17 cellular contexts compared by ENCODE assay signal in the genomic region with DNA sequence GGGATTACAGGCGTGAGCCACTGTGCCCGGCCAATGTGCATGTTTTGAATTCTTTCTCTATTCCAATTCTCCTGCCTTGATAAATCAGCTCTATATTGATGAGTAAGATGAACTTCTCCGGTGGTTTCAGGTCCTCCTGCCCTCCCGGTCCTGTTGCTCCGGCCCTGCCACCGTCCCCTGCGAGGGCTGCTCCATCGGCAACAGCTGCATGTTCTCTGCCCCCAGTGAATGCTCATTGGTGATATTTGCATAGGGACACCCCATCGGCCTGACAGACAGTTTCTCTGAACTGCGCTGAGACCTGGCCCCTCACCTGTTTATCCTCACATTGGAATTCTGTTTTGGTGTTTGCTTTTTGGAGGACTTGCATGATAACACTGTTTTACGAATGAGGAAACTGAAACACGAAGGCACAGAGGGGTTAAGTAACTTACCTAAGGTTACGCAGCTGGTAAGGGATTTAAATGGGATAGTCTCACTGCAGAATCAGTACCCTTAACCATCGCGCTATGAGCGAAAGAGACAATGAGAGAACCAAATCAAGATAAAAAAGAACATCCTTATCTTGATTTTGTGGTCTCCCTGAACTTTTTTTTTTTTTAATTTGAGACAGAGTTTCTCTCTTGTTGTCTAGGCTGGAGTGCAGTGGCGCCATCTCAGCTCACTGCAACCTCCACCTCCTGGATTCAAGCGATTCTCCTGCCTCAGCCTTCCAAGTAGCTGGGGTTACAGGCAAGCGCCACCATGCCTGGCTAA. TPM values are rescaled to one million over a fixed set of nuclear protein-coding genes. Genes with fewer than 3 reads are reported as not detected.
A peak's percentile ranks its signal among the peaks of the same experiment; 100 is the strongest.
DNase-seq lines count a peak whose midpoint lies in the region; ATAC-seq and TF ChIP-seq lines count a peak whose summit lies in the region.
"Had no signal": no experiment of that assay in that cellular context is flagged by ENCODE, and none has a peak within 500 bp of the region (broad histone marks: within the 10 kb centered on the region; RNA-seq: fewer than 3 reads in every experiment).

No MANE protein-coding gene starts in this region.

- peak; percentile 6 for DNase-seq in activated CD4-positive, alpha-beta T cell treated with anti-CD3 and anti-CD28 coated beads, Interleukin-2, amount 50 U/mL, for 1 hour
- no peak for DNase-seq in activated CD4-positive, alpha-beta T cell treated with anti-CD3 and anti-CD28 coated beads for 4 hours
- DNase-seq in CD4-positive, alpha-beta T cell = peak in 2 of 10 experiments; percentile 8 to 11
- DNase-seq in T-cell = peak in 2 of 34 experiments; percentile 11 to 23
- peak in 5 of 9 donors; percentile 38 to 57 (median 53) for DNase-seq in naive thymus-derived CD4-positive, alpha-beta T cell
- DNase-seq in osteoblast (ENCODE audit: insufficient read length, low spot score, missing footprints) = no peak
- no peak for DNase-seq in NCI-H1436 (lab: John Stamatoyannopoulos, UW)
- no peak for DNase-seq in cerebellar cortex (ENCODE audit: low spot score)
- DNase-seq: NCI-H1048; NK-92 treated with Interleukin-12 subunit alpha and Interleukin-12 subunit beta, amount 100 ng/mL, for 24 hours; stimulated activated CD4-positive, alpha-beta T cell treated with anti-CD3 and anti-CD28 coated beads, Interleukin-4, amount 100 ng/mL, for 1 hour had no signal

- POLR2A ChIA-PET in CD4-positive, alpha-beta T cell (lab: Charles Lee) = interaction anchor here (0.6 to 1.4 kb wide), 5 partner anchors 12 to 769 kb away, joined by 3 to 13 read pairs (median 6); a partner anchor contains a TSS
- POLR2A ChIA-PET in T-cell (lab: Charles Lee) = interaction anchor here in 1 of 2 donors (0.5 to 0.8 kb wide), 4 partner anchors 31 to 730 kb away, joined by 3 to 7 read pairs (median 5); a partner anchor contains a TSS
- POLR2A ChIA-PET in naive thymus-derived CD4-positive, alpha-beta T cell (lab: Charles Lee) = interaction anchor here (0.6 to 1.4 kb wide), 3 partner anchors 12 to 191 kb away, joined by 3 to 5 read pairs (median 4); no protein-coding TSS in a partner anchor

- H3K27ac Mint-ChIP-seq in CD4-positive, alpha-beta T cell = no peak overlapping the region
- H3K27ac Mint-ChIP-seq in T-cell = peak overlapping the region; percentile 29 to 47
- H3K27ac Mint-ChIP-seq in naive thymus-derived CD4-positive, alpha-beta T cell = peak overlapping the region in 7 of 9 donors; percentile 15 to 85 (median 47)

- H3K4me1 ChIP-seq in naive thymus-derived CD4-positive, alpha-beta T cell (ENCODE audit: control insufficient read depth in 2 of 2, insufficient read depth in 2 of 2, low read length in 2 of 2) = peaks cover 6 to 17% of the 10 kb centered on the region in 2 donors
- peaks cover 5% of the 10 kb centered on the region for H3K4me1 ChIP-seq in osteoblast (ENCODE audit: insufficient read depth, low read length)
- H3K4me1 ChIP-seq: uterus had no signal

- no peaks in the 10 kb centered on the region for H3K27me3 Mint-ChIP-seq in CD4-positive, alpha-beta T cell
- no peaks in the 10 kb centered on the region for H3K27me3 Mint-ChIP-seq in T-cell
- peaks cover 0 to 8% (median 0%) of the 10 kb centered on the region in 5 donors for H3K27me3 Mint-ChIP-seq in naive thymus-derived CD4-positive, alpha-beta T cell

- H3K27ac ChIP-seq in CD4-positive, alpha-beta T cell (ENCODE audit: low read depth, low read length) = no peak overlapping the region
- no peak overlapping the region for H3K27ac ChIP-seq in naive thymus-derived CD4-positive, alpha-beta T cell (ENCODE audit: low read depth, low read length)
- no peak overlapping the region for H3K27ac ChIP-seq in osteoblast (ENCODE audit: low read depth, low read length)
- H3K27ac ChIP-seq: esophagus muscularis mucosa, gastroesophageal sphincter, uterus had no signal

- intact Hi-C loops in CD4-positive, alpha-beta T cell (cut with DNase I, micrococcal nuclease) = loop anchor here (1.0 to 10.0 kb wide), 9 partner anchors 46 to 843 kb away; a partner anchor contains a TSS
- intact Hi-C loops in naive thymus-derived CD4-positive, alpha-beta T cell (cut with micrococcal nuclease) = loop anchor here (1.0 to 2.0 kb wide), 6 partner anchors 239 to 698 kb away; a partner anchor contains a TSS

- peaks cover 10% of the 10 kb centered on the region for H3K36me3 Mint-ChIP-seq in CD4-positive, alpha-beta T cell (ENCODE audit: low read depth)
- peaks cover 4% of the 10 kb centered on the region for H3K36me3 Mint-ChIP-seq in T-cell
- H3K36me3 Mint-ChIP-seq in naive thymus-derived CD4-positive, alpha-beta T cell = peaks cover under 1 to 7% (median 5%) of the 10 kb centered on the region in 5 donors

- CTCF ChIA-PET in CD4-positive, alpha-beta T cell (lab: Charles Lee) = interaction anchor here (0.8 to 2.3 kb wide), 7 partner anchors 21 to 467 kb away, joined by 3 to 9 read pairs (median 7); a partner anchor contains a TSS
- CTCF ChIA-PET in T-cell (lab: Charles Lee) = interaction anchor here (0.6 to 2.7 kb wide), 20 partner anchors 31 to 1979 kb away, joined by 3 to 13 read pairs (median 4); a partner anchor contains a TSS
- CTCF ChIA-PET in naive thymus-derived CD4-positive, alpha-beta T cell (lab: Charles Lee) = interaction anchor here (0.5 to 2.2 kb wide), 13 partner anchors 10 to 698 kb away, joined by 3 to 8 read pairs (median 3); no protein-coding TSS in a partner anchor

- H3K79me2 ChIP-seq in osteoblast (ENCODE audit: insufficient read depth, low read length) = no peaks in the 10 kb centered on the region

- no peaks in the 10 kb centered on the region for H4K20me1 ChIP-seq in osteoblast (ENCODE audit: insufficient read depth, low read length)

- H3K9me3 Mint-ChIP-seq in CD4-positive, alpha-beta T cell = peaks cover 5% of the 10 kb centered on the region
- peaks cover 4 to 12% (median 8%) of the 10 kb centered on the region in 3 donors for H3K9me3 Mint-ChIP-seq in T-cell
- H3K9me3 Mint-ChIP-seq in naive thymus-derived CD4-positive, alpha-beta T cell = peaks cover 3 to 16% (median 13%) of the 10 kb centered on the region in 11 donors

- H3K27me3 ChIP-seq in CD4-positive, alpha-beta T cell (ENCODE audit: control insufficient read depth, insufficient read depth, low read length) = no peaks in the 10 kb centered on the region
- no peaks in the 10 kb centered on the region for H3K27me3 ChIP-seq in naive thymus-derived CD4-positive, alpha-beta T cell (ENCODE audit: control insufficient read depth in 2 of 2, insufficient read depth in 2 of 2, low read length in 2 of 2)
- H3K27me3 ChIP-seq in osteoblast (ENCODE audit: insufficient read depth, low read length) = no peaks in the 10 kb centered on the region
- H3K27me3 ChIP-seq: gastroesophageal sphincter, uterus had no signal

- H3K9me3 ChIP-seq in CD4-positive, alpha-beta T cell (ENCODE audit: control insufficient read depth, low read length) = no peaks in the 10 kb centered on the region
- H3K9me3 ChIP-seq in naive thymus-derived CD4-positive, alpha-beta T cell (ENCODE audit: control insufficient read depth in 2 of 3, low read length in 3 of 3) = peaks cover 0 to 6% (median 0%) of the 10 kb centered on the region in 3 experiments
- H3K9me3 ChIP-seq in osteoblast (ENCODE audit: low read depth, low read length) = no peaks in the 10 kb centered on the region
- H3K9me3 ChIP-seq: esophagus muscularis mucosa, gastroesophageal sphincter, uterus had no signal

- peaks cover 40% of the 10 kb centered on the region for H3K4me1 Mint-ChIP-seq in CD4-positive, alpha-beta T cell (ENCODE audit: low read depth)
- H3K4me1 Mint-ChIP-seq in T-cell = peaks cover 28 to 35% (median 29%) of the 10 kb centered on the region in 3 donors
- H3K4me1 Mint-ChIP-seq in naive thymus-derived CD4-positive, alpha-beta T cell = peaks cover 11 to 41% (median 30%) of the 10 kb centered on the region in 7 donors

- no peak overlapping the region for H3K4me2 ChIP-seq in osteoblast (ENCODE audit: insufficient read depth, low read length)
- H3K4me2 ChIP-seq: smooth muscle cell had no signal

- no peak overlapping the region for H3K4me3 ChIP-seq in naive thymus-derived CD4-positive, alpha-beta T cell (ENCODE audit: low read length)
- H3K4me3 ChIP-seq in osteoblast (ENCODE audit: insufficient read depth, low read length) = no peak overlapping the region
- H3K4me3 ChIP-seq: esophagus muscularis mucosa, gastroesophageal sphincter, smooth muscle cell, uterus had no signal

- no peak for ATAC-seq in CD4-positive, alpha-beta T cell (ENCODE audit: poor library complexity)
- ATAC-seq in T-cell (replicated peaks in 1 of 4) = no peak
- ATAC-seq in naive thymus-derived CD4-positive, alpha-beta T cell = no peak
- ATAC-seq: gastroesophageal sphincter had no signal

- TF ChIP-seq CTCF in CD4-positive, alpha-beta T cell (IDR thresholded peaks at IDR 0.05) = no peak
- TF ChIP-seq CTCF in osteoblast (IDR thresholded peaks at IDR 0.05; ENCODE audit: extremely low read depth, low read depth, low read length) = no peak

- no peak overlapping the region for H2AFZ ChIP-seq in osteoblast (ENCODE audit: low read length)

- H3K36me3 ChIP-seq in naive thymus-derived CD4-positive, alpha-beta T cell (ENCODE audit: control insufficient read depth in 2 of 3, insufficient read depth in 3 of 3, low read length in 3 of 3) = no peaks in the 10 kb centered on the region
- H3K36me3 ChIP-seq in osteoblast (ENCODE audit: insufficient read depth, low read length) = no peaks in the 10 kb centered on the region
- H3K36me3 ChIP-seq: esophagus muscularis mucosa, gastroesophageal sphincter, uterus had no signal

- H3K4me3 Mint-ChIP-seq in CD4-positive, alpha-beta T cell = peak overlapping the region; percentile 57
- peak overlapping the region; percentile 23 to 50 (median 46) for H3K4me3 Mint-ChIP-seq in T-cell
- peak overlapping the region; percentile 30 to 82 (median 66) for H3K4me3 Mint-ChIP-seq in naive thymus-derived CD4-positive, alpha-beta T cell

RNA-seq across cellular contexts. Expression of a gene that starts 32.2 kb away (rescaled TPM):
- total RNA-seq in CD4-positive, alpha-beta T cell = 10 to 100 TPM; 15.8 to 17.4 TPM
- 10 to 100 TPM; 12.7 to 28.2 (median 24.6) TPM for total RNA-seq in T-cell
- total RNA-seq in naive thymus-derived CD4-positive, alpha-beta T cell = 10 to 100 TPM; 11.7 to 36.2 (median 20.0) TPM
- polyA plus RNA-seq in naive thymus-derived CD4-positive, alpha-beta T cell = 10 to 100 TPM in 1 of 2 donors, 1 to 10 TPM in 1; 5.4 to 14.0 TPM
- 19.5 and 20.0 TPM in 2 replicates for total RNA-seq in osteoblast

RNA-seq across cellular contexts. Expression of a gene that starts 43.2 kb away (rescaled TPM):
- total RNA-seq in CD4-positive, alpha-beta T cell = not detected
- total RNA-seq in T-cell (not detected), osteoblast (not detected in 2 replicates)
- not detected for total RNA-seq in naive thymus-derived CD4-positive, alpha-beta T cell
- not detected for polyA plus RNA-seq in naive thymus-derived CD4-positive, alpha-beta T cell
- total RNA-seq: esophagus muscularis mucosa, gastroesophageal sphincter, NCI-H460, smooth muscle cell, uterus had no signal
- polyA plus RNA-seq: smooth muscle cell had no signal

RNA-seq across cellular contexts. Expression of a gene that starts 52.6 kb away (rescaled TPM):
- not detected for total RNA-seq in CD4-positive, alpha-beta T cell
- total RNA-seq in T-cell = not detected
- not detected for total RNA-seq in naive thymus-derived CD4-positive, alpha-beta T cell
- not detected for polyA plus RNA-seq in naive thymus-derived CD4-positive, alpha-beta T cell
- total RNA-seq in osteoblast = not detected in 2 replicates
- total RNA-seq: A673, esophagus muscularis mucosa, gastroesophageal sphincter, NCI-H460, smooth muscle cell, uterus had no signal
- polyA plus RNA-seq: smooth muscle cell had no signal

Comparison
In these comparisons a context has a peak if more than half of its experiments do, and no peak if none do; other contexts are left out.
1. DNase-seq: peak in activated CD4-positive, alpha-beta T cell treated with anti-CD3 and anti-CD28 coated beads, Interleukin-2, amount 50 U/mL, for 1 hour (single experiment) and naive thymus-derived CD4-positive, alpha-beta T cell (5 of 9); none in activated CD4-positive, alpha-beta T cell treated with anti-CD3 and anti-CD28 coated beads for 4 hours (0 of 2), osteoblast (single experiment), NCI-H1436 (single experiment) and cerebellar cortex (single experiment).
2. Peak in every context shown above with its lines, with median percentiles within 50 percentile points of each other: H3K4me3 Mint-ChIP-seq.